In genomic region chr14:92951912-92952471, GRCh38 we compare ENCODE assay signal across 8 cellular contexts. TPM values are rescaled to one million over a fixed set of nuclear protein-coding genes. Genes with fewer than 3 reads are reported as not detected.
A peak's percentile ranks its signal among the peaks of the same experiment; 100 is the strongest.
DNase-seq lines count a peak whose midpoint lies in the region; ATAC-seq and TF ChIP-seq lines count a peak whose summit lies in the region.

No MANE protein-coding gene starts in this region.

- no peak overlapping the region for H3K4me2 ChIP-seq in mesenchymal stem cell (ENCODE audit: low read length, poor library complexity, severe bottlenecking)

- CTCF ChIA-PET in A673 (lab: Charles Lee), result interaction anchor here (0.9 to 1.0 kb wide), 3 partner anchors 161 to 267 kb away, joined by 5 to 6 read pairs (median 5); no protein-coding TSS in a partner anchor

- TF ChIP-seq CTCF in A673 (conservative IDR thresholded peaks at IDR 0.05; ENCODE audit: low read depth, low read length), result peak; percentile 94

- no peak overlapping the region for H3K23ac ChIP-seq in mesenchymal stem cell (ENCODE audit: low read length in 2 of 2)

- H3K18ac ChIP-seq in mesenchymal stem cell (ENCODE audit: low read depth in 1 of 2, low read length in 2 of 2), result no peak overlapping the region

- no TSS peak for BruUV-seq in A673 (replicated peaks; lab: Mats Ljungman, UMichigan)

- H3K4me3 ChIP-seq in A673 (ENCODE audit: low read depth, low read length, poor library complexity, severe bottlenecking) (no peak overlapping the region), mesenchymal stem cell (ENCODE audit: insufficient read depth in 1 of 2, low read depth in 1 of 2, low read length in 2 of 2) (no peak overlapping the region)
- H3K4me3 ChIP-seq in effector memory CD4-positive, alpha-beta T cell (ENCODE audit: insufficient read depth, low read depth, low read length, poor library complexity, severe bottlenecking), result no peak overlapping the region

- H3K14ac ChIP-seq in mesenchymal stem cell (ENCODE audit: low read length in 2 of 2), result no peak overlapping the region

- no peak overlapping the region for H2BK15ac ChIP-seq in mesenchymal stem cell (ENCODE audit: low read depth, poor library complexity, severe bottlenecking)

- H3K4ac ChIP-seq in mesenchymal stem cell (ENCODE audit: low read depth in 1 of 2, low read length in 2 of 2), result no peak overlapping the region

- no peaks in the 10 kb centered on the region for H3K36me3 ChIP-seq in A673 (ENCODE audit: insufficient read depth, low read length, poor library complexity, severe bottlenecking)
- H3K36me3 ChIP-seq in effector memory CD4-positive, alpha-beta T cell (ENCODE audit: control insufficient read depth, insufficient read depth, low read length), result peaks cover 10% of the 10 kb centered on the region
- H3K36me3 ChIP-seq in mesenchymal stem cell (ENCODE audit: control insufficient read depth in 1 of 2, insufficient read depth in 2 of 2, low read depth in 1 of 2, low read length in 2 of 2), result peaks cover 14 to 37% of the 10 kb centered on the region in 2 experiments

- H3K27ac ChIP-seq in A673 (ENCODE audit: low read depth, low read length, poor library complexity, severe bottlenecking) (no peak overlapping the region), mesenchymal stem cell (ENCODE audit: low read length, poor library complexity, severe bottlenecking) (no peak overlapping the region)
- H3K27ac ChIP-seq in effector memory CD4-positive, alpha-beta T cell (ENCODE audit: insufficient read depth, low read length, poor library complexity, severe bottlenecking), result no peak overlapping the region

- H3K4me1 ChIP-seq in A673 (ENCODE audit: insufficient read depth, low read length, poor library complexity, severe bottlenecking) (no peaks in the 10 kb centered on the region), mesenchymal stem cell (ENCODE audit: control insufficient read depth, insufficient read depth, low read depth, low read length) (peaks cover 6% of the 10 kb centered on the region)
- no peaks in the 10 kb centered on the region for H3K4me1 ChIP-seq in effector memory CD4-positive, alpha-beta T cell (ENCODE audit: control insufficient read depth, insufficient read depth, low read length, poor library complexity, severe bottlenecking)

- H2BK12ac ChIP-seq in mesenchymal stem cell (ENCODE audit: low read length in 2 of 2), result peak overlapping the region in 1 of 2 experiments; percentile 21

- no peak overlapping the region for H2AK5ac ChIP-seq in mesenchymal stem cell (ENCODE audit: low read length, severe bottlenecking)

- H3K9ac ChIP-seq in mesenchymal stem cell (ENCODE audit: low read length), result no peak overlapping the region

- no peak overlapping the region for H4K8ac ChIP-seq in mesenchymal stem cell (ENCODE audit: low read length)

- H3K79me1 ChIP-seq in mesenchymal stem cell (replicated peaks; ENCODE audit: low read length, poor library complexity, severe bottlenecking), result no peaks in the 10 kb centered on the region

- ATAC-seq in GM18498 (IDR thresholded peaks at IDR 0.05; ENCODE audit: unreplicated experiment), result peak; percentile 80
- peak; percentile 79 for ATAC-seq in HG03175 (IDR thresholded peaks at IDR 0.05; ENCODE audit: unreplicated experiment)

- H3K27me3 ChIP-seq in A673 (replicated peaks; ENCODE audit: insufficient read depth, low read depth, low read length, poor library complexity) (no peaks in the 10 kb centered on the region), mesenchymal stem cell (ENCODE audit: control insufficient read depth in 1 of 2, insufficient read depth in 1 of 2, low read length in 2 of 2) (no peaks in the 10 kb centered on the region)
- H3K27me3 ChIP-seq in effector memory CD4-positive, alpha-beta T cell (replicated peaks; ENCODE audit: control insufficient read depth, insufficient read depth, low read length, poor library complexity, severe bottlenecking), result no peaks in the 10 kb centered on the region

- H3K9me3 ChIP-seq in A673 (ENCODE audit: low read depth, low read length, poor library complexity, severe bottlenecking) (no peaks in the 10 kb centered on the region), mesenchymal stem cell (ENCODE audit: control insufficient read depth, low read length) (no peaks in the 10 kb centered on the region)
- no peaks in the 10 kb centered on the region for H3K9me3 ChIP-seq in effector memory CD4-positive, alpha-beta T cell (ENCODE audit: control insufficient read depth, low read length)

- H2BK120ac ChIP-seq in mesenchymal stem cell (ENCODE audit: low read depth, low read length), result no peak overlapping the region

- DNase-seq in A673 (ENCODE audit: low spot score) (peak; percentile 77), NCI-H82 treated with DMSO at 0.1 percent for 48 hours (lab: John Stamatoyannopoulos, UW; ENCODE audit: unreplicated experiment) (peak; percentile 38), mesenchymal stem cell (peak; percentile 58)
- DNase-seq in activated CD8-positive, alpha-beta memory T cell treated with anti-CD3 and anti-CD28 coated beads for 4 hours (ENCODE audit: low read depth in 2 of 2), result peak; percentile 55 to 66
- DNase-seq in effector memory CD4-positive, alpha-beta T cell, result peak; percentile 41 to 61 (median 48)
- peak; percentile 78 to 80 for DNase-seq in stimulated activated CD8-positive, alpha-beta memory T cell treated with anti-CD3 and anti-CD28 coated beads, Interleukin-2, amount 100 ng/mL, for 48 hours (ENCODE audit: low read depth in 2 of 2)

- 28% methylated on average over 18 of the region's 18 CpGs for WGBS in mesenchymal stem cell

- intact Hi-C loops in A673 (cut with micrococcal nuclease; ENCODE audit: unreplicated experiment), result loop anchor here (1.0 to 2.0 kb wide), 2 partner anchors 187 to 667 kb away; no protein-coding TSS in a partner anchor

- no peak overlapping the region for H2AFZ ChIP-seq in mesenchymal stem cell (ENCODE audit: low read depth, low read length)

- POLR2A ChIA-PET in A673 (lab: Charles Lee; ENCODE audit: low non-redundant PET), result no interaction called here

- no peak overlapping the region for H2BK5ac ChIP-seq in mesenchymal stem cell (ENCODE audit: low read depth, low read length, poor library complexity, severe bottlenecking)

- H4K91ac ChIP-seq in mesenchymal stem cell (ENCODE audit: low read length), result no peak overlapping the region

RNA-seq across cellular contexts. Expression of gene CHGA, which starts 29.0 kb away (rescaled TPM):
- total RNA-seq in A673 (2021), result 12.7 and 14.8 TPM in 2 replicates
- not detected for polyA plus RNA-seq in mesenchymal stem cell (2013, experiment 1 of 2)
- polyA plus RNA-seq in mesenchymal stem cell (2013, experiment 2 of 2), result not detected
